ENCODE assay signal across 8 cellular contexts in the genomic region with DNA sequence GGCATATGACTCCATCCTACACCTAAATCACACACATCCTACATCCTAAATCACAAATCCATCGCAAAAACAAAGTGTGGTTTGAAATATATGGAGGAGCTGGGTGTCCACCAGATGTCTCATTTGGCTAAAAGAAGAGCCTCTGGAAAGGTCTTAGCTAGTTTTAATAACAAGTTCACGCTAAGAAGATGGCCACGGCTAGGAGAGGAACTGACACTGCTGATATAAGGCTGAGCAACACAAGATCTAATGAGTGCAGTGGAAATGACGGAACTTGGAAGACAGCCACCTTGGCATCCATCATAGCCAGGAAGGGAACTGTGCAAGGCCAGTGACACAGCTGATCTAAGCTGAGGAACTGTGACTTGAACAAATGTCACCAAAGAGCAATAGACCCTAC. TPM values are rescaled to one million over a fixed set of nuclear protein-coding genes. Genes with fewer than 3 reads are reported as not detected.
DNase-seq lines count a peak whose midpoint lies in the region; ATAC-seq lines count a peak whose summit lies in the region.

No MANE protein-coding gene starts in this region.

- intact Hi-C loops in Right ventricle myocardium superior (cut with DNase I): no loop called here

- peak; percentile 20 for DNase-seq in ELR (ENCODE audit: low read depth)
- peak; percentile 43 for DNase-seq in SK-MEL-5 (ENCODE audit: low read depth, low spot score)
- DNase-seq in Right ventricle myocardium superior: peak; percentile 67
- peak; percentile 25 for DNase-seq in renal cortical epithelial cell (ENCODE audit: low read depth)
- DNase-seq in stimulated activated CD8-positive, alpha-beta memory T cell treated with anti-CD3 and anti-CD28 coated beads, Interleukin-4, amount 100 ng/mL, for 48 hours: no peak
- DNase-seq in COLO668 (lab: John Stamatoyannopoulos, UW; ENCODE audit: unreplicated experiment): no peak
- no peak for DNase-seq in Kasumi-1 (lab: John Stamatoyannopoulos, UW)

- peak; percentile 94 for ATAC-seq in Right ventricle myocardium superior (ENCODE audit: poor library complexity)
- ATAC-seq in HG03196 (IDR thresholded peaks at IDR 0.05; ENCODE audit: unreplicated experiment): no peak

- in situ Hi-C loops in SK-MEL-5 (cut with HindIII; ENCODE audit: low pct_unique_long_range_greater_than_20kb, low sequenced_read_pairs): no loop called here

RNA-seq across cellular contexts. Expression of a gene that starts 60.0 kb away (rescaled TPM):
- 15.8 and 16.4 TPM in 2 replicates for total RNA-seq in SK-MEL-5 (2014; rRNA removed; shearing (Covaris generic))
- 21.9 and 26.7 TPM in 2 replicates for polyA plus RNA-seq in SK-MEL-5 (2015; cell fraction: cytosol; rRNA removed)
- polyA plus RNA-seq in SK-MEL-5 (2015; cell fraction: nucleus; rRNA removed): 11.5 and 21.8 TPM in 2 replicates
- 25.4 TPM for total RNA-seq in Right ventricle myocardium superior
- 10.2 and 17.6 TPM in 2 replicates for total RNA-seq in renal cortical epithelial cell

Comparison
In these comparisons a context has a peak if more than half of its experiments do, and no peak if none do; other contexts are left out.
1. DNase-seq: peak in ELR (single experiment), SK-MEL-5 (single experiment), Right ventricle myocardium superior (single experiment) and renal cortical epithelial cell (single experiment); none in stimulated activated CD8-positive, alpha-beta memory T cell treated with anti-CD3 and anti-CD28 coated beads, Interleukin-4, amount 100 ng/mL, for 48 hours (single experiment), COLO668 (single experiment) and Kasumi-1 (0 of 2).